8 cellular contexts compared by ENCODE assay signal in the genomic region with DNA sequence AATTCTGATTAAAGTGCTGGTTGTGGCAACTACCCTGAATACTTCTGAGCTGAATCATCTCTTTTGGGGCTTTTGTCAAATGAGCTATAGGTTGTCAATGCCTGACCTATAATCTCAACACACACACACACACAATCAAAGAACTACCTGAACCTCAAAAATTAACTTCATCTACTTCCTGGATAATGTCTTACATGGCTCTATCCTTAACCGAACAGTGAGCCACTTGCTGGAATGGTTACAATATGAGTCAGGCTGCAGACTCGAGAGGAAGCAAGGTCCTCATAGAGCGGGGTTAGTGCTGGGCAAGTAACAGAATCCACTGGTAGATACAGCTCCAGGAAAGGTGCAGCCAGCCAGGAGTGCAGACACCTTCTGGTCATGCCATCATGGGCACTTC.
DNase-seq lines count a peak whose midpoint lies in the region; ATAC-seq, FAIRE-seq and TF ChIP-seq lines count a peak whose summit lies in the region.

No MANE protein-coding gene starts in this region.

- H3K9ac ChIP-seq in adipocyte (ENCODE audit: low read length) (no peak overlapping the region), stomach smooth muscle (ENCODE audit: low read length in 2 of 2) (no peak overlapping the region)

- H3K27ac ChIP-seq in stomach smooth muscle (ENCODE audit: low read length) (peak overlapping the region; percentile 13), WERI-Rb-1 (no peak overlapping the region)

- peaks cover 38% of the 10 kb centered on the region for H3K4me1 ChIP-seq in adipocyte (ENCODE audit: control insufficient read depth, insufficient read depth, low read length)
- peaks cover 13% of the 10 kb centered on the region for H3K4me1 ChIP-seq in stomach smooth muscle (ENCODE audit: control insufficient read depth, insufficient read depth, low read length)

- H3K27me3 ChIP-seq in adipocyte (replicated peaks; ENCODE audit: control insufficient read depth, insufficient read depth, low read length) (no peaks in the 10 kb centered on the region), stomach smooth muscle (ENCODE audit: control insufficient read depth in 1 of 2, insufficient read depth in 2 of 2, low read length in 2 of 2) (no peaks in the 10 kb centered on the region), WERI-Rb-1 (ENCODE audit: insufficient read depth, low read depth, severe bottlenecking) (no peaks in the 10 kb centered on the region)

- DNase-seq in H54 (ENCODE audit: insufficient read length, low spot score) (no peak), adipocyte (ENCODE audit: low read depth) (peak; percentile 84), left ventricle myocardium superior (no peak), T-helper 1 cell (no peak), NCI-H524 treated with DMSO at 0.1 percent for 48 hours (lab: John Stamatoyannopoulos, UW) (no peak), WERI-Rb-1 (no peak)

- H3K36me3 ChIP-seq in adipocyte (ENCODE audit: control insufficient read depth, insufficient read depth, low read length, severe bottlenecking) (no peaks in the 10 kb centered on the region), stomach smooth muscle (ENCODE audit: control insufficient read depth in 2 of 2, insufficient read depth in 2 of 2, low read length in 2 of 2) (no peaks in the 10 kb centered on the region), WERI-Rb-1 (no peaks in the 10 kb centered on the region; the same call in 1 of the 2 replicates)

- peak overlapping the region; percentile 9 for H3K4me3 ChIP-seq in adipocyte (ENCODE audit: low read length)
- no peak overlapping the region for H3K4me3 ChIP-seq in stomach smooth muscle (ENCODE audit: low read length in 2 of 2)
- H3K4me3 ChIP-seq in WERI-Rb-1 (ENCODE audit: low read depth, low read length) = no peak overlapping the region

- peak; percentile 98 for FAIRE-seq in H54 (lab: Jason Lieb, UNC)

- no peak for TF ChIP-seq CTCF in WERI-Rb-1 (IDR thresholded peaks at IDR 0.05; ENCODE audit: low read depth, low read length)

- intact Hi-C loops in left ventricle myocardium superior (cut with micrococcal nuclease) = loop anchor here (5.0 kb wide), 2 partner anchors 44 to 129 kb away; no protein-coding TSS in a partner anchor

- 0 out of 2 replicates have a peak, but pooled peaks have one; percentile 16 for TF ChIP-seq POLR2A in H54 (IDR thresholded peaks at IDR 0.05; ENCODE audit: low read depth, low read length)

- ATAC-seq in left ventricle myocardium superior (peak; percentile 86), GM21526 (IDR thresholded peaks at IDR 0.05; ENCODE audit: low FRiP score, unreplicated experiment) (no peak)

- H3K9me3 ChIP-seq in adipocyte (ENCODE audit: control insufficient read depth, low read length) (no peaks in the 10 kb centered on the region), stomach smooth muscle (ENCODE audit: control insufficient read depth in 2 of 2, low read length in 2 of 2) (no peaks in the 10 kb centered on the region), WERI-Rb-1 (ENCODE audit: severe bottlenecking) (peaks cover 4% of the 10 kb centered on the region)
